In genomic region chr3:108428580-108428979, GRCh38 we compare ENCODE assay signal across 30 cellular contexts.
DNase-seq lines count a peak whose midpoint lies in the region; ATAC-seq, FAIRE-seq and TF ChIP-seq lines count a peak whose summit lies in the region.
"Had no signal": no experiment of that assay in that cellular context is flagged by ENCODE, and none has a peak within 500 bp of the region (broad histone marks: within the 10 kb centered on the region; RNA-seq: fewer than 3 reads in every experiment).

No MANE protein-coding gene starts in this region.

- TF ChIP-seq CTCF in SK-N-SH (IDR thresholded peaks at IDR 0.05) (no peak), GM12878 (IDR thresholded peaks at IDR 0.05 in 2 of 3, conservative IDR thresholded peaks at IDR 0.05 in 1 of 3; ENCODE audit: control insufficient read depth in 2 of 3, extremely low read depth in 1 of 3, insufficient read depth in 1 of 3, low read depth in 3 of 3, low read length in 3 of 3) (no peak)

- DNase-seq in SK-N-SH (no peak), GM12878 (ENCODE audit: low read depth, low spot score) (no peak), medulla oblongata (ENCODE audit: extremely low spot score) (peak; percentile 23), aorta (no peak)
- DNase-seq: 8988T; activated CD4-positive, alpha-beta T cell treated with anti-CD3 and anti-CD28 coated beads for 36 hours; activated CD8-positive, alpha-beta memory T cell treated with anti-CD3 and anti-CD28 coated beads for 24 hours; activated naive CD8-positive, alpha-beta T cell treated with anti-CD3 and anti-CD28 coated beads, Interleukin-2, amount 50 U/mL, for 24 hours; brain microvascular endothelial cell; CD4-positive, CD25-positive, alpha-beta regulatory T cell; effector memory CD4-positive, alpha-beta T cell; EL; H9; left cardiac atrium; NCI-H1436; NCI-H345; NCI-H748 treated with DMSO at 0.1 percent for 48 hours; occipital lobe; T-helper 17 cell had no signal

- no peaks in the 10 kb centered on the region for H3K27me3 Mint-ChIP-seq in activated T-helper 17 cell treated with anti-CD3 and anti-CD28 coated beads, Interleukin-2, amount 50 U/mL, for 72 hours
- H3K27me3 Mint-ChIP-seq: activated CD4-positive, alpha-beta T cell treated with anti-CD3 and anti-CD28 coated beads for 36 hours; activated naive CD8-positive, alpha-beta T cell treated with anti-CD3 and anti-CD28 coated beads, Interleukin-2, amount 50 U/mL, for 24 hours; stimulated activated naive CD8-positive, alpha-beta T cell treated with anti-CD3 and anti-CD28 coated beads, Interleukin-15, Interleukin-2, amounts not matched to agents 100 ng/mL and 50 ng/mL, for 24 hours; T-helper 17 cell had no signal

- no peak for TF ChIP-seq POLR2A in GM12878 (IDR thresholded peaks at IDR 0.05; ENCODE audit: low read depth, low read length)

- intact Hi-C loops in GM12878 (cut with micrococcal nuclease; ENCODE audit: unreplicated experiment) (no loop called here), aorta (cut with DNase I) (no loop called here)

- POLR2A ChIA-PET in SK-N-SH (lab: Yijun Ruan, JAX): interaction anchor here (0.9 to 1.0 kb wide), 2 partner anchors 13 to 25 kb away, joined by 3 to 4 read pairs; no protein-coding TSS in a partner anchor
- POLR2A ChIA-PET in GM12878 (lab: Charles Lee): interaction anchor here (0.7 kb wide), 1 partner anchor 69 kb away, joined by 3 read pairs; no protein-coding TSS in a partner anchor

- SMC1A ChIA-PET in GM12878 (lab: Charles Lee; ENCODE audit: uncharacterized antibody, unreplicated experiment): interaction anchor here (1.0 to 1.5 kb wide), 6 partner anchors 9 to 106 kb away, joined by 3 to 8 read pairs (median 4); no protein-coding TSS in a partner anchor

- no peaks in the 10 kb centered on the region for H3K36me3 ChIP-seq in SK-N-SH (replicated peaks in 1 of 2; ENCODE audit: control insufficient read depth in 1 of 2, insufficient read depth in 2 of 2, low read length in 1 of 2)
- H3K36me3 ChIP-seq in GM12878 (ENCODE audit: control insufficient read depth in 2 of 2, insufficient read depth in 2 of 2, low read length in 1 of 2): no peaks in the 10 kb centered on the region
- H3K36me3 ChIP-seq in aorta (ENCODE audit: control insufficient read depth in 1 of 2, insufficient read depth in 2 of 2, low read length in 1 of 2): no peaks in the 10 kb centered on the region
- H3K36me3 ChIP-seq: brain microvascular endothelial cell, gastroesophageal sphincter, thoracic aorta had no signal

- TF ChIP-seq RAD21 in SK-N-SH (IDR thresholded peaks at IDR 0.05; ENCODE audit: low read length) (no peak), GM12878 (IDR thresholded peaks at IDR 0.05; ENCODE audit: insufficient read depth, low read depth, low read length) (no peak)

- ATAC-seq in SK-N-SH treated with all-trans-retinoic acid at 6 μM for 48 hours (no peak), GM12878 (0 out of 3 replicates have a peak, but pooled peaks have one; percentile 22), aorta (ENCODE audit: low FRiP score) (peak; percentile 15), GM18498 (IDR thresholded peaks at IDR 0.05; ENCODE audit: unreplicated experiment) (no peak), HG03521 (IDR thresholded peaks at IDR 0.05; ENCODE audit: unreplicated experiment) (no peak)
- ATAC-seq in activated T-helper 17 cell treated with anti-CD3 and anti-CD28 coated beads, Interleukin-2, amount 50 U/mL, for 72 hours (replicated peaks): no peak
- ATAC-seq: activated CD4-positive, alpha-beta T cell treated with anti-CD3 and anti-CD28 coated beads for 36 hours; activated naive CD8-positive, alpha-beta T cell treated with anti-CD3 and anti-CD28 coated beads, Interleukin-2, amount 50 U/mL, for 24 hours; gastroesophageal sphincter; T-helper 17 cell had no signal

- H3K9me2 ChIP-seq in SK-N-SH: no peaks in the 10 kb centered on the region

- FAIRE-seq in GM12878 (lab: Jason Lieb, UNC): no peak
- FAIRE-seq: colon, D721Med had no signal

- no peak overlapping the region for H3K4me2 ChIP-seq in SK-N-SH
- no peak overlapping the region for H3K4me2 ChIP-seq in GM12878 (ENCODE audit: control insufficient read depth, insufficient read depth)
- H3K4me2 ChIP-seq: hepatocyte had no signal

- H3K9me3 ChIP-seq in SK-N-SH (no peaks in the 10 kb centered on the region), GM12878 (replicated peaks; ENCODE audit: control insufficient read depth, insufficient read depth, low read length) (no peaks in the 10 kb centered on the region; the same call in 2 of the 3 replicates), aorta (ENCODE audit: control insufficient read depth, low read length) (no peaks in the 10 kb centered on the region)
- H3K9me3 ChIP-seq: gastroesophageal sphincter, thoracic aorta had no signal

- H3F3A ChIP-seq in SK-N-SH (replicated peaks; ENCODE audit: insufficient read depth): no peaks in the 10 kb centered on the region

- H3K27me3 ChIP-seq in SK-N-SH (ENCODE audit: insufficient read depth) (no peaks in the 10 kb centered on the region), GM12878 (replicated peaks in 1 of 2; ENCODE audit: control insufficient read depth in 2 of 2, insufficient read depth in 2 of 2, low read length in 1 of 2) (no peaks in the 10 kb centered on the region), aorta (ENCODE audit: control insufficient read depth in 1 of 2, insufficient read depth in 2 of 2, low read length in 1 of 2) (no peaks in the 10 kb centered on the region)
- H3K27me3 ChIP-seq: brain microvascular endothelial cell, gastroesophageal sphincter, hepatocyte had no signal

- no peaks in the 10 kb centered on the region for H3K4me1 Mint-ChIP-seq in activated T-helper 17 cell treated with anti-CD3 and anti-CD28 coated beads, Interleukin-2, amount 50 U/mL, for 72 hours
- H3K4me1 Mint-ChIP-seq: activated CD4-positive, alpha-beta T cell treated with anti-CD3 and anti-CD28 coated beads for 36 hours; activated naive CD8-positive, alpha-beta T cell treated with anti-CD3 and anti-CD28 coated beads, Interleukin-2, amount 50 U/mL, for 24 hours; H9; T-helper 17 cell had no signal

- no peaks in the 10 kb centered on the region for H3K9me3 Mint-ChIP-seq in activated T-helper 17 cell treated with anti-CD3 and anti-CD28 coated beads, Interleukin-2, amount 50 U/mL, for 72 hours

- no peaks in the 10 kb centered on the region for H3K36me3 Mint-ChIP-seq in activated T-helper 17 cell treated with anti-CD3 and anti-CD28 coated beads, Interleukin-2, amount 50 U/mL, for 72 hours (ENCODE audit: low read depth)
- H3K36me3 Mint-ChIP-seq: CD4-positive, CD25-positive, alpha-beta regulatory T cell had no signal

- RAD21 ChIA-PET in GM12878 (lab: Charles Lee; ENCODE audit: unreplicated experiment): no interaction called here

- H3K4me1 ChIP-seq in SK-N-SH (ENCODE audit: control insufficient read depth in 1 of 2, insufficient read depth in 2 of 2, low read depth in 1 of 2, low read length in 1 of 2): peaks cover 0 to 3% of the 10 kb centered on the region in 2 experiments; a peak in 1 of 4 replicates
- no peaks in the 10 kb centered on the region for H3K4me1 ChIP-seq in GM12878 (ENCODE audit: control insufficient read depth, insufficient read depth, low read length)
- H3K4me1 ChIP-seq in aorta (ENCODE audit: control insufficient read depth in 1 of 2, insufficient read depth in 2 of 2, low read length in 2 of 2): no peaks in the 10 kb centered on the region
- H3K4me1 ChIP-seq: gastroesophageal sphincter had no signal

- H3K27ac Mint-ChIP-seq in activated T-helper 17 cell treated with anti-CD3 and anti-CD28 coated beads, Interleukin-2, amount 50 U/mL, for 72 hours: no peak overlapping the region
- H3K27ac Mint-ChIP-seq: activated CD4-positive, alpha-beta T cell treated with anti-CD3 and anti-CD28 coated beads for 36 hours; activated naive CD8-positive, alpha-beta T cell treated with anti-CD3 and anti-CD28 coated beads, Interleukin-2, amount 50 U/mL, for 24 hours; CD4-positive, CD25-positive, alpha-beta regulatory T cell; H9; stimulated activated naive CD8-positive, alpha-beta T cell treated with anti-CD3 and anti-CD28 coated beads, Interleukin-15, Interleukin-2, amounts not matched to agents 100 ng/mL and 50 ng/mL, for 24 hours; T-helper 17 cell had no signal

- no peaks in the 10 kb centered on the region for H4K20me1 ChIP-seq in SK-N-SH (ENCODE audit: insufficient read depth)
- H4K20me1 ChIP-seq in GM12878 (ENCODE audit: control insufficient read depth, insufficient read depth): no peaks in the 10 kb centered on the region

- 78% methylated on average over 3 of the region's 3 CpGs for WGBS in SK-N-SH (ENCODE audit: low lambda C conversion rate)
- WGBS in GM12878 (ENCODE audit: insufficient coverage, insufficient replicate concordance, low lambda C conversion rate, missing lambda C conversion rate): 13% methylated on average over 3 of the region's 3 CpGs
- 31 to 32% methylated on average over 3 of the region's 3 CpGs for WGBS in aorta, 2 donors

- TF ChIP-seq EP300 in SK-N-SH (IDR thresholded peaks at IDR 0.05; ENCODE audit: borderline replicate concordance in 1 of 2, low read depth in 1 of 2, low read length in 1 of 2): no peak
- TF ChIP-seq EP300 in GM12878 (IDR thresholded peaks at IDR 0.05; ENCODE audit: borderline replicate concordance in 1 of 2, control insufficient read depth in 1 of 2, low read depth in 2 of 2, low read length in 2 of 2): no peak

- H3K4me3 ChIP-seq in SK-N-SH (ENCODE audit: low read depth in 2 of 2, low read length in 1 of 2) (no peak overlapping the region), GM12878 (no peak overlapping the region), aorta (ENCODE audit: low read length in 2 of 2) (no peak overlapping the region)
- H3K4me3 ChIP-seq: gastroesophageal sphincter, hepatocyte, SK-N-MC, thoracic aorta had no signal

- H3K79me2 ChIP-seq in SK-N-SH (ENCODE audit: insufficient read depth) (no peaks in the 10 kb centered on the region), GM12878 (ENCODE audit: control insufficient read depth, insufficient read depth, low read length) (no peaks in the 10 kb centered on the region)
- H3K79me2 ChIP-seq: hepatocyte had no signal

- peak overlapping the region; percentile 63; the same call in 1 of the 2 replicates for H2AFZ ChIP-seq in SK-N-SH (ENCODE audit: low read depth)
- H2AFZ ChIP-seq in GM12878 (ENCODE audit: control insufficient read depth, low read depth, low read length): no peak overlapping the region
- H2AFZ ChIP-seq: hepatocyte had no signal

- BruUV-seq in GM12878 (replicated peaks; lab: Mats Ljungman, UMichigan): no TSS peak

- H3K27ac ChIP-seq in SK-N-SH (ENCODE audit: low read depth in 2 of 2, low read length in 1 of 2) (no peak overlapping the region), GM12878 (ENCODE audit: control insufficient read depth, insufficient read depth) (no peak overlapping the region), aorta (ENCODE audit: low read depth in 1 of 2, low read length in 2 of 2) (no peak overlapping the region)
- H3K27ac ChIP-seq: brain microvascular endothelial cell, gastroesophageal sphincter, hepatocyte, SK-N-MC, thoracic aorta had no signal

- in situ Hi-C loops in GM12878 (cut with MboI): no loop called here

- H3K4me3 Mint-ChIP-seq in activated T-helper 17 cell treated with anti-CD3 and anti-CD28 coated beads, Interleukin-2, amount 50 U/mL, for 72 hours: no peak overlapping the region
- H3K4me3 Mint-ChIP-seq: activated CD4-positive, alpha-beta T cell treated with anti-CD3 and anti-CD28 coated beads for 36 hours; activated naive CD8-positive, alpha-beta T cell treated with anti-CD3 and anti-CD28 coated beads, Interleukin-2, amount 50 U/mL, for 24 hours; CD4-positive, CD25-positive, alpha-beta regulatory T cell; H9; stimulated activated naive CD8-positive, alpha-beta T cell treated with anti-CD3 and anti-CD28 coated beads, Interleukin-15, Interleukin-2, amounts not matched to agents 100 ng/mL and 50 ng/mL, for 24 hours; T-helper 17 cell had no signal

- no peak overlapping the region for H3K9ac ChIP-seq in SK-N-SH
- H3K9ac ChIP-seq in GM12878 (ENCODE audit: control insufficient read depth, insufficient read depth, low read length): no peak overlapping the region

- CTCF ChIA-PET in SK-N-SH (lab: Yijun Ruan, JAX): interaction anchor here (0.6 kb wide), 1 partner anchor 234 kb away, joined by 3 read pairs; no protein-coding TSS in a partner anchor
- CTCF ChIA-PET in GM12878 (lab: Yijun Ruan, JAX): interaction anchor here (0.8 to 1.6 kb wide), 4 partner anchors 12 to 583 kb away, joined by 3 to 4 read pairs (median 3); no protein-coding TSS in a partner anchor

Comparison
In these comparisons a context has a peak if more than half of its experiments do, and no peak if none do; other contexts are left out.
1. ATAC-seq: peak in GM12878 (single experiment) and aorta (single experiment); none in SK-N-SH treated with all-trans-retinoic acid at 6 μM for 48 hours (single experiment), GM18498 (single experiment), HG03521 (single experiment) and activated T-helper 17 cell treated with anti-CD3 and anti-CD28 coated beads, Interleukin-2, amount 50 U/mL, for 72 hours (single experiment).